1 cellular context compared by ENCODE assay signal in genomic region chrX:68693481-68694410, GRCh38.
TF ChIP-seq lines count a peak whose summit lies in the region.

No MANE protein-coding gene starts in this region.

TF ChIP-seq in HEK293, 187 proteins besides CTCF, POLR2A, EP300 and RAD21 (continued from another document and continues in another):
- TF ChIP-seq ZNF639 (tag by site-specific recombination; IDR thresholded peaks at IDR 0.05) (no peak), ZBTB44 (tag by site-specific recombination; IDR thresholded peaks at IDR 0.05) (no peak), ZNF311 (tag by site-specific recombination; IDR thresholded peaks at IDR 0.05; ENCODE audit: borderline replicate concordance) (no peak), ZNF18 (tag by site-specific recombination; IDR thresholded peaks at IDR 0.05) (no peak), ZNF366 (tag by site-specific recombination; conservative IDR thresholded peaks at IDR 0.05) (no peak), ZBTB10 (tag by site-specific recombination; IDR thresholded peaks at IDR 0.05) (peak; percentile 39; the same call in 1 of the 2 replicates), ZNF114 (tag by site-specific recombination; IDR thresholded peaks at IDR 0.05) (no peak), HIC1 (tag by site-specific recombination; IDR thresholded peaks at IDR 0.05) (0 out of 2 replicates have a peak, but pooled peaks have one; percentile 14), ZNF157 (tag by site-specific recombination; IDR thresholded peaks at IDR 0.05) (no peak), MYNN (tag by site-specific recombination; IDR thresholded peaks at IDR 0.05; ENCODE audit: borderline replicate concordance) (no peak), SETDB1 (IDR thresholded peaks at IDR 0.05; ENCODE audit: insufficient read length, low read length) (no peak), ZNF416 (tag by site-specific recombination; IDR thresholded peaks at IDR 0.05) (no peak), ZNF558 (tag by site-specific recombination; IDR thresholded peaks at IDR 0.05) (no peak), ZNF266 (tag by site-specific recombination; IDR thresholded peaks at IDR 0.05; ENCODE audit: low read depth) (no peak), ZNF302 (tag by site-specific recombination; IDR thresholded peaks at IDR 0.05; ENCODE audit: low read depth) (no peak), ZNF473 (tag by site-specific recombination; IDR thresholded peaks at IDR 0.05) (no peak), ZNF549 (tag by site-specific recombination; IDR thresholded peaks at IDR 0.05) (no peak), ZBTB1 (tag by site-specific recombination; IDR thresholded peaks at IDR 0.05) (no peak), ZFHX2 (tag by site-specific recombination; conservative IDR thresholded peaks at IDR 0.05) (no peak), PRDM2 (tag by site-specific recombination; IDR thresholded peaks at IDR 0.05; ENCODE audit: borderline replicate concordance) (no peak), ZBTB49 (tag by site-specific recombination; IDR thresholded peaks at IDR 0.05; ENCODE audit: low read depth) (no peak), ZSCAN23 (tag by site-specific recombination; IDR thresholded peaks at IDR 0.05) (no peak), ZNF24 (tag by site-specific recombination; IDR thresholded peaks at IDR 0.05) (no peak), ZNF785 (tag by site-specific recombination; IDR thresholded peaks at IDR 0.05) (no peak), ZNF341 (tag by site-specific recombination; IDR thresholded peaks at IDR 0.05; ENCODE audit: low read depth) (peak; percentile 80), GLI2 (tag by site-specific recombination; IDR thresholded peaks at IDR 0.05; ENCODE audit: borderline replicate concordance, low read depth) (no peak), ZNF571 (tag by site-specific recombination; IDR thresholded peaks at IDR 0.05) (no peak), ZNF211 (tag by site-specific recombination; IDR thresholded peaks at IDR 0.05; ENCODE audit: low read depth) (no peak), GLIS1 (tag by site-specific recombination; IDR thresholded peaks at IDR 0.05) (no peak), SCRT2 (tag by site-specific recombination; IDR thresholded peaks at IDR 0.05) (no peak), ZFP37 (tag by site-specific recombination; IDR thresholded peaks at IDR 0.05) (no peak), ZSCAN5A (tag by site-specific recombination; IDR thresholded peaks at IDR 0.05) (no peak), ZNF837 (tag by site-specific recombination; IDR thresholded peaks at IDR 0.05) (no peak), ZNF510 (tag by site-specific recombination; IDR thresholded peaks at IDR 0.05; ENCODE audit: insufficient replicate concordance) (no peak), ZBTB7A (tag by site-specific recombination; IDR thresholded peaks at IDR 0.05; ENCODE audit: low read depth) (no peak), ZNF777 (tag by site-specific recombination; IDR thresholded peaks at IDR 0.05; ENCODE audit: borderline replicate concordance) (0 out of 2 replicates have a peak, but pooled peaks have one; percentile 12), KLF1 (tag by site-specific recombination; IDR thresholded peaks at IDR 0.05) (no peak), ZNF292 (tag by site-specific recombination; IDR thresholded peaks at IDR 0.05; ENCODE audit: borderline replicate concordance, low read depth) (no peak), ZNF48 (tag by site-specific recombination; IDR thresholded peaks at IDR 0.05) (no peak), ZSCAN16 (tag by site-specific recombination; IDR thresholded peaks at IDR 0.05) (no peak), KLF9 (tag by site-specific recombination; IDR thresholded peaks at IDR 0.05; ENCODE audit: low read depth) (peak; percentile 72), ZBTB21 (tag by site-specific recombination; IDR thresholded peaks at IDR 0.05) (no peak), ZNF677 (tag by site-specific recombination; IDR thresholded peaks at IDR 0.05) (no peak), ZNF791 (tag by site-specific recombination; IDR thresholded peaks at IDR 0.05) (no peak), KLF10 (tag by site-specific recombination; IDR thresholded peaks at IDR 0.05) (no peak), ZNF146 (tag by site-specific recombination; IDR thresholded peaks at IDR 0.05) (no peak), EGR2 (tag by site-specific recombination; IDR thresholded peaks at IDR 0.05; ENCODE audit: low read depth) (peak; percentile 19; the same call in 1 of the 2 replicates)
